In the genomic region with DNA sequence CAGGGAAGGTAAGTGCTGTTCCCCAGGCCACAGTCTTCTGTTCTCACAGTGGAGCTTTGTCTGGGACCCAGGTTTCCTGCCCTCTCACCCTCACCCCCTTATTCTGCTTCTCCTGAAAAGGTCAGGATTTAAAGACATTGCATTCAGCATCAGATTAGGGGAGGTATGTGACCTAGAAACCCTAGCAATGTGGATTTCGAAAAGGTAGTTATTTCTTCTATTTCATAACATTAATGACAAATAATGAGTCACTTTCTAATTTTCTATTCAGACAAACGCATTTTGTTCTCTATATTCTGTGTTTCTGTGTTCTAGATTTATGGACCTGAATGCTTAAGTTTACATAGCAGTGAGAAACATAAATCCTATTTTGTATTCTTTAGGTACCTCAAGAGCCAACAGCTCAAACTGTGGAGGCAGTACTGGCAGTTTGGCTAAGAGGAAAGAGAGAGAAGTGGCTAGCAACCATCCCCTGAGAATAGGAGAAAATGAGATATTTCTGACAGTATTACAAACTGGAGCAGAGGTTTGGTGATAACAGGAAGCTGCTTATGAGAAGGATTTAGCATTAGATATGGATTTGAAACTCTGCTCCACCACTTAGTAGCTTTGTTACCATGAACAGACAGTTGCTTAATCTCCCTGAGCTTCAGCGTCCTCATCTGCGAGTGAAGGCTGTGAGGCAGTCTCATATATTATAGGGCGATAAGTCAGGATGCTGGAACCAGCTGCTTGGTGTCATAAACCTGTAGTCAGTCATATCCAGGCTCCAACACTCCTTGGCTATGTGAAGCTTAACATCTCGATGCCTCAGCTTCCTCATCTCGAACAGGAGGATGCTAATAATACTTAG, we compare ENCODE assay signal across 11 cellular contexts. TPM values are rescaled to one million over a fixed set of nuclear protein-coding genes. Genes with fewer than 3 reads are reported as not detected.
DNase-seq lines count a peak whose midpoint lies in the region; TF ChIP-seq lines count a peak whose summit lies in the region.
"Had no signal": no experiment of that assay in that cellular context is flagged by ENCODE, and none has a peak within 500 bp of the region (broad histone marks: within the 10 kb centered on the region; RNA-seq: fewer than 3 reads in every experiment).

No MANE protein-coding gene starts in this region.

- no peaks in the 10 kb centered on the region for H3K9me3 ChIP-seq in AG04450 (ENCODE audit: control insufficient read depth, insufficient read depth, low read length)

- no peaks in the 10 kb centered on the region for H3K36me3 ChIP-seq in mesendoderm (ENCODE audit: control insufficient read depth, insufficient read depth, low read length)

- no peaks in the 10 kb centered on the region for H3K79me2 ChIP-seq in mesendoderm (ENCODE audit: control insufficient read depth, insufficient read depth, low read length)

- H4K5ac ChIP-seq in mesendoderm (ENCODE audit: low read length) = no peak overlapping the region

- POLR2A ChIA-PET in AG04450 (lab: Yijun Ruan, JAX) = no interaction called here

- DNase-seq in AG04450 (ENCODE audit: low read depth, low spot score) (no peak), NB4 (ENCODE audit: low read depth) (peak; percentile 24), coronary artery (ENCODE audit: low spot score) (no peak), mesendoderm (peak; percentile 12), iPS-NIHi7 (ENCODE audit: extremely low spot score) (no peak), hepatic stellate cell (ENCODE audit: low spot score) (no peak), DMS153 treated with DMSO at 0.1 percent for 48 hours (lab: John Stamatoyannopoulos, UW; ENCODE audit: unreplicated experiment) (no peak), SK-N-DZ (ENCODE audit: low spot score) (no peak)
- DNase-seq: activated T-cell treated with anti-CD3 and anti-CD28 coated beads, Interleukin-2, amount 50 U/mL, for 48 hours; AML-193; NCI-H510A had no signal

- peaks cover 21% of the 10 kb centered on the region for H3K4me1 ChIP-seq in mesendoderm (ENCODE audit: control insufficient read depth, low read depth, low read length)

- H3K4me3 ChIP-seq in AG04450 (ENCODE audit: low read depth, low read length) = no peak overlapping the region
- no peak overlapping the region for H3K4me3 ChIP-seq in NB4 (ENCODE audit: low read depth, low read length)
- H3K4me3 ChIP-seq in coronary artery = peak overlapping the region; percentile 32
- H3K4me3 ChIP-seq in mesendoderm (ENCODE audit: low read length) = no peak overlapping the region

- H4K8ac ChIP-seq in mesendoderm (ENCODE audit: low read depth, low read length) = no peak overlapping the region

- no peak for TF ChIP-seq POLR2A in NB4 (IDR thresholded peaks at IDR 0.05; ENCODE audit: extremely low read depth, insufficient read length)

- H3K18ac ChIP-seq in mesendoderm (ENCODE audit: low read length) = peak overlapping the region; percentile 94

- no peaks in the 10 kb centered on the region for H3K79me1 ChIP-seq in mesendoderm (ENCODE audit: low read length)

- CTCF ChIA-PET in AG04450 (lab: Charles Lee) = interaction anchor here (0.6 to 2.2 kb wide), 4 partner anchors 28 to 410 kb away, joined by 3 to 7 read pairs (median 4); no protein-coding TSS in a partner anchor

- no peak overlapping the region for H3K4me2 ChIP-seq in mesendoderm (ENCODE audit: low read length)

- no peak overlapping the region for H2BK120ac ChIP-seq in mesendoderm (ENCODE audit: low read depth, low read length)

- peak overlapping the region; percentile 72 for H2AK5ac ChIP-seq in mesendoderm (ENCODE audit: low read length)

- no peaks in the 10 kb centered on the region for H3K27me3 ChIP-seq in AG04450 (ENCODE audit: control insufficient read depth, insufficient read depth, low read length)
- no peaks in the 10 kb centered on the region for H3K27me3 ChIP-seq in mesendoderm (ENCODE audit: insufficient read depth, low read length, poor library complexity)

- TF ChIP-seq CTCF in AG04450 (IDR thresholded peaks at IDR 0.05; ENCODE audit: low read depth, low read length) (no peak), NB4 (IDR thresholded peaks at IDR 0.05; ENCODE audit: low read depth, low read length) (no peak), coronary artery (IDR thresholded peaks at IDR 0.05) (no peak)

- H2BK15ac ChIP-seq in mesendoderm (replicated peaks; ENCODE audit: low read depth) = no peak overlapping the region

- peak overlapping the region; percentile 61 for H2BK5ac ChIP-seq in mesendoderm (ENCODE audit: low read length)

- H3K4ac ChIP-seq in mesendoderm (ENCODE audit: low read depth, low read length) = peak overlapping the region; percentile 72

- peak overlapping the region; percentile 50 for H3K56ac ChIP-seq in mesendoderm (ENCODE audit: low read length)

- no peak overlapping the region for H3K23ac ChIP-seq in mesendoderm (ENCODE audit: low read length)

- H3K27ac ChIP-seq in AG04450 (ENCODE audit: low read depth, low read length) (peak overlapping the region; percentile 53), coronary artery (peak overlapping the region; percentile 1 to 38), mesendoderm (ENCODE audit: low read depth, low read length) (peak overlapping the region; percentile 2)

- peak overlapping the region; percentile 33 for H3K9ac ChIP-seq in mesendoderm (ENCODE audit: low read length)

- WGBS in mesendoderm (ENCODE audit: extremely low coverage, insufficient coverage, low lambda C conversion rate) = no CpG with 5 or more reads among the region's 7 CpGs

RNA-seq across cellular contexts. Expression of a gene that starts 28.2 kb away (rescaled TPM):
- polyA plus RNA-seq in AG04450 (2011; rRNA removed) = 24.6 and 28.4 TPM in 2 replicates
- polyA minus RNA-seq in AG04450 (2011; rRNA and poly(A)+ RNA removed) = 52.7 and 76.2 TPM in 2 replicates
- 16.3 TPM for polyA plus RNA-seq in mesendoderm (2013, experiment 1 of 2)
- 18.7 TPM for polyA plus RNA-seq in mesendoderm (2013, experiment 2 of 2)
- polyA plus RNA-seq in SK-N-DZ (2014; cell fraction: cytosol; rRNA removed) = 27.7 and 32.9 TPM in 2 replicates
- polyA plus RNA-seq in SK-N-DZ (2014; cell fraction: nucleus; rRNA removed) = 11.2 and 14.2 TPM in 2 replicates

Comparison
In these comparisons a context has a peak if more than half of its experiments do, and no peak if none do; other contexts are left out.
1. DNase-seq: peak in NB4 (single experiment) and mesendoderm (single experiment); none in AG04450 (single experiment), coronary artery (single experiment), iPS-NIHi7 (single experiment), hepatic stellate cell (single experiment), DMS153 treated with DMSO at 0.1 percent for 48 hours (single experiment) and SK-N-DZ (single experiment).
2. H3K27ac ChIP-seq: peak in every context shown above with its lines; median percentile 53 in AG04450; 20 in coronary artery; 2 in mesendoderm.